8 cellular contexts compared by ENCODE assay signal in genomic region chr11:35304393-35304790, GRCh38.
DNase-seq lines count a peak whose midpoint lies in the region; ATAC-seq and TF ChIP-seq lines count a peak whose summit lies in the region.

No MANE protein-coding gene starts in this region.

- H3K4me3 ChIP-seq in hepatocyte (no peak overlapping the region), upper lobe of left lung (no peak overlapping the region)

- 71% methylated on average over 2 of the region's 2 CpGs for WGBS in hepatocyte (ENCODE audit: low lambda C conversion rate, missing lambda C conversion rate)
- 47 to 50% methylated on average over 2 of the region's 2 CpGs for WGBS in upper lobe of left lung, 2 donors

- H3K36me3 Mint-ChIP-seq in activated naive CD4-positive, alpha-beta T cell treated with anti-CD3 and anti-CD28 coated beads for 36 hours (ENCODE audit: low read depth) = no peaks in the 10 kb centered on the region
- no peaks in the 10 kb centered on the region for H3K36me3 Mint-ChIP-seq in activated CD8-positive, alpha-beta T cell treated with anti-CD3 and anti-CD28 coated beads for 36 hours (ENCODE audit: low read depth)

- no peak overlapping the region for H2AFZ ChIP-seq in hepatocyte

- POLR2A ChIA-PET in activated CD8-positive, alpha-beta T cell treated with anti-CD3 and anti-CD28 coated beads for 36 hours (lab: Charles Lee) = interaction anchor here (0.7 to 1.1 kb wide), 2 partner anchors 17 to 29 kb away, joined by 3 read pairs; no protein-coding TSS in a partner anchor

- no peak for TF ChIP-seq EP300 in upper lobe of left lung (IDR thresholded peaks at IDR 0.05)

- H3K9me3 ChIP-seq in hepatocyte (ENCODE audit: low read depth) (no peaks in the 10 kb centered on the region), upper lobe of left lung (no peaks in the 10 kb centered on the region)

- H3K36me3 ChIP-seq in hepatocyte (replicated peaks; ENCODE audit: insufficient read depth, low read depth) (no peaks in the 10 kb centered on the region), upper lobe of left lung (no peaks in the 10 kb centered on the region)

- peak; percentile 39 for DNase-seq in activated naive CD4-positive, alpha-beta T cell treated with anti-CD3 and anti-CD28 coated beads for 36 hours
- DNase-seq in activated naive CD4-positive, alpha-beta T cell (lab: John Stamatoyannopoulos, UW) = no peak
- peak; percentile 10 for DNase-seq in activated CD8-positive, alpha-beta T cell treated with anti-CD3 and anti-CD28 coated beads for 36 hours
- DNase-seq in hepatocyte (ENCODE audit: low spot score) (peak; percentile 13), upper lobe of left lung (no peak), GM19238 (ENCODE audit: insufficient read length, low spot score) (no peak)
- DNase-seq in activated CD8-positive, alpha-beta memory T cell treated with anti-CD3 and anti-CD28 coated beads, Interleukin-2, amount 50 U/mL, for 4 hours = no peak

- no peak overlapping the region for H3K27ac Mint-ChIP-seq in activated naive CD4-positive, alpha-beta T cell treated with anti-CD3 and anti-CD28 coated beads for 36 hours
- H3K27ac Mint-ChIP-seq in activated CD8-positive, alpha-beta T cell treated with anti-CD3 and anti-CD28 coated beads for 36 hours = peak overlapping the region; percentile 7

- no peaks in the 10 kb centered on the region for H3K9me2 ChIP-seq in hepatocyte (replicated peaks; ENCODE audit: insufficient read depth)

- no peak for TF ChIP-seq CTCF in activated CD8-positive, alpha-beta T cell treated with anti-CD3 and anti-CD28 coated beads for 36 hours (IDR thresholded peaks at IDR 0.05)
- no peak for TF ChIP-seq CTCF in hepatocyte (IDR thresholded peaks at IDR 0.05; ENCODE audit: poor library complexity)
- TF ChIP-seq CTCF in upper lobe of left lung (IDR thresholded peaks at IDR 0.05) = no peak

- TF ChIP-seq POLR2A in upper lobe of left lung (IDR thresholded peaks at IDR 0.05) = no peak

- no peak overlapping the region for H3K4me3 Mint-ChIP-seq in activated naive CD4-positive, alpha-beta T cell treated with anti-CD3 and anti-CD28 coated beads for 36 hours
- H3K4me3 Mint-ChIP-seq in activated CD8-positive, alpha-beta T cell treated with anti-CD3 and anti-CD28 coated beads for 36 hours = no peak overlapping the region

- intact Hi-C loops in activated naive CD4-positive, alpha-beta T cell treated with anti-CD3 and anti-CD28 coated beads for 36 hours (cut with micrococcal nuclease) = loop anchor here (2.0 kb wide), 2 partner anchors 62 to 388 kb away; partner anchors contain the start of genes APIP and PDHX
- intact Hi-C loops in activated CD8-positive, alpha-beta T cell treated with anti-CD3 and anti-CD28 coated beads for 36 hours (cut with micrococcal nuclease) = no loop called here

- H3K4me1 Mint-ChIP-seq in activated naive CD4-positive, alpha-beta T cell treated with anti-CD3 and anti-CD28 coated beads for 36 hours (ENCODE audit: low read depth) = peaks cover 22% of the 10 kb centered on the region
- peaks cover 20% of the 10 kb centered on the region for H3K4me1 Mint-ChIP-seq in activated CD8-positive, alpha-beta T cell treated with anti-CD3 and anti-CD28 coated beads for 36 hours (ENCODE audit: low read depth)

- H3K79me2 ChIP-seq in hepatocyte = no peaks in the 10 kb centered on the region

- H3K27me3 Mint-ChIP-seq in activated naive CD4-positive, alpha-beta T cell treated with anti-CD3 and anti-CD28 coated beads for 36 hours (ENCODE audit: low read depth) = no peaks in the 10 kb centered on the region
- H3K27me3 Mint-ChIP-seq in activated CD8-positive, alpha-beta T cell treated with anti-CD3 and anti-CD28 coated beads for 36 hours = no peaks in the 10 kb centered on the region

- H3K4me2 ChIP-seq in hepatocyte = no peak overlapping the region

- H3K4me1 ChIP-seq in hepatocyte (ENCODE audit: insufficient read depth) (peaks cover 3% of the 10 kb centered on the region), upper lobe of left lung (peaks cover 16 to 23% (median 21%) of the 10 kb centered on the region in 4 donors)

- H3K27ac ChIP-seq in hepatocyte (peak overlapping the region; percentile 80), upper lobe of left lung (peak overlapping the region; percentile 45 to 84 (median 76))

- H3K27me3 ChIP-seq in hepatocyte (no peaks in the 10 kb centered on the region), upper lobe of left lung (no peaks in the 10 kb centered on the region)

- H4K20me1 ChIP-seq in hepatocyte (ENCODE audit: insufficient read depth, poor library complexity, severe bottlenecking) = no peaks in the 10 kb centered on the region

- no peaks in the 10 kb centered on the region for H3K9me3 Mint-ChIP-seq in activated naive CD4-positive, alpha-beta T cell treated with anti-CD3 and anti-CD28 coated beads for 36 hours
- H3K9me3 Mint-ChIP-seq in activated CD8-positive, alpha-beta T cell treated with anti-CD3 and anti-CD28 coated beads for 36 hours = no peaks in the 10 kb centered on the region

- peak; percentile 48 for ATAC-seq in activated CD8-positive, alpha-beta T cell treated with anti-CD3 and anti-CD28 coated beads for 36 hours
- ATAC-seq in upper lobe of left lung (ENCODE audit: low FRiP score in 2 of 2) (peak in 1 of 2 donors; percentile 69), GM21619 (IDR thresholded peaks at IDR 0.05; ENCODE audit: unreplicated experiment) (no peak)

- CTCF ChIA-PET in activated naive CD4-positive, alpha-beta T cell treated with anti-CD3 and anti-CD28 coated beads for 36 hours (lab: Charles Lee) = interaction anchor here (0.7 to 2.8 kb wide), 14 partner anchors 10 to 573 kb away, joined by 3 to 12 read pairs (median 4); no protein-coding TSS in a partner anchor
- CTCF ChIA-PET in activated CD8-positive, alpha-beta T cell treated with anti-CD3 and anti-CD28 coated beads for 36 hours (lab: Charles Lee) = interaction anchor here (0.7 to 2.9 kb wide), 13 partner anchors 10 to 379 kb away, joined by 3 to 15 read pairs (median 7); no protein-coding TSS in a partner anchor

Comparison
In these comparisons a context has a peak if more than half of its experiments do, and no peak if none do; other contexts are left out.
1. DNase-seq: peak in activated naive CD4-positive, alpha-beta T cell treated with anti-CD3 and anti-CD28 coated beads for 36 hours (single experiment), activated CD8-positive, alpha-beta T cell treated with anti-CD3 and anti-CD28 coated beads for 36 hours (single experiment) and hepatocyte (single experiment); none in activated naive CD4-positive, alpha-beta T cell (0 of 4), upper lobe of left lung (0 of 2), activated CD8-positive, alpha-beta memory T cell treated with anti-CD3 and anti-CD28 coated beads, Interleukin-2, amount 50 U/mL, for 4 hours (single experiment) and GM19238 (single experiment).